Comparison of ENCODE assay signal across 31 cellular contexts in the genomic region with DNA sequence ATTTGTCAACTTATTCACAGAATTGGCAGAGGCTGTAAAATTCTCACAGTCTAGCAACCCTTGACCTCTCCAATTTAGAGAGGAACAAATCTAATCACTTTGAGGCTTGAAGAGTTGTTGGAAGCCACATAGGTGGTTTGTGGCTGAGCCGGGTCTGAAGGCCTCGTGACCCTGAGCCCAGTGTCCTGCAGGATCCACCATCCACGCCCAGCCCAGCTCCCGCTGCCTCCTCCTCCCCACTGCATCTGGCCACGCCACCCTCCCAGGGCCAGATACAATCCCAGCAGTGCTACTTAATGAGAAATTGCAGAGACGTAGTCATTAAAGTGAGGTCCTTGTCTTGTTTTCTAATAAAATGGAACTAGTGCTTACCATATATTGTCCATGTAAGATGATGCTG.
"Had no signal": no experiment of that assay in that cellular context is flagged by ENCODE, and none has a peak within 500 bp of the region (broad histone marks: within the 10 kb centered on the region; RNA-seq: fewer than 3 reads in every experiment).

No MANE protein-coding gene starts in this region.

- H3K36me3 ChIP-seq: brain microvascular endothelial cell, SJCRH30 had no signal

- H3K4me1 ChIP-seq: SJCRH30 had no signal

- H3K9me3 ChIP-seq: SJCRH30 had no signal

- H3K4me3 ChIP-seq: K562, SJCRH30, SK-N-MC had no signal

- H3K27me3 ChIP-seq: brain microvascular endothelial cell had no signal

- H3K27ac ChIP-seq: brain microvascular endothelial cell, SJCRH30, SK-N-MC, VCaP had no signal

- DNase-seq: activated B cell treated with CpG ODN at 0.5 μM for 24 hours; activated CD4-positive, alpha-beta memory T cell treated with anti-CD3 and anti-CD28 coated beads for 36 hours; activated CD4-positive, alpha-beta T cell treated with anti-CD3 and anti-CD28 coated beads for 4 hours; activated CD4-positive, alpha-beta T cell treated with anti-CD3 and anti-CD28 coated beads, Interleukin-2, amount 50 U/mL, for 1 hour; activated CD4-positive, CD25-positive, alpha-beta regulatory T cell treated with anti-CD3 and anti-CD28 coated beads, Interleukin-2, amount 50 U/mL, for 72 hours; activated CD8-positive, alpha-beta memory T cell treated with anti-CD3 and anti-CD28 coated beads, Interleukin-2, amount 50 U/mL, for 4 hours; activated naive CD4-positive, alpha-beta T cell; activated naive CD4-positive, alpha-beta T cell treated with anti-CD3 and anti-CD28 coated beads, Interleukin-2, amount 50 U/mL, for 16 hours; activated naive CD8-positive, alpha-beta T cell treated with anti-CD3 and anti-CD28 coated beads for 36 hours; activated T-cell treated with anti-CD3 and anti-CD28 coated beads for 4 hours; activated T-cell treated with anti-CD3 and anti-CD28 coated beads, Interleukin-2, amount 50 U/mL, for 4 hours; amniotic stem cell; brain microvascular endothelial cell; NCI-H1092 treated with DMSO at 0.1 percent for 48 hours; NCI-H1417; NCI-H146; NCI-H187; NCI-H2029 treated with DMSO at 0.1 percent for 48 hours; NCI-H2107; NCI-H2171; NCI-H226; NCI-H446 treated with DMSO at 0.1 percent for 48 hours; NCI-H524 treated with DMSO at 0.1 percent for 48 hours; SHP77; SJCRH30; T-cell; T-helper 2 cell; T-helper 9 cell had no signal
